Comparison of ENCODE assay signal across 8 cellular contexts in genomic region chr1:205297551-205298177, GRCh38. TPM values are rescaled to one million over a fixed set of nuclear protein-coding genes. Genes with fewer than 3 reads are reported as not detected.
DNase-seq lines count a peak whose midpoint lies in the region; ATAC-seq, FAIRE-seq and TF ChIP-seq lines count a peak whose summit lies in the region.
"Not testable (repeated sequence)": the region's sequence is repeated elsewhere in the genome, so short reads cannot be mapped to it uniquely, and the experiment has no call there.

No MANE protein-coding gene starts in this region.

- in situ Hi-C loops in K562 (cut with MboI), result not testable (repeated sequence)

- H3K4me1 ChIP-seq in HUES48 (ENCODE audit: control insufficient read depth, insufficient read depth, low read length), result peaks cover 63% of the 10 kb centered on the region
- H3K4me1 ChIP-seq in SJCRH30, result peaks cover 68% of the 10 kb centered on the region
- H3K4me1 ChIP-seq in K562 (replicated peaks in 1 of 2; ENCODE audit: control insufficient read depth in 2 of 2, insufficient read depth in 2 of 2, low read length in 2 of 2), result peaks cover 14% of the 10 kb centered on the region in 2 experiments; a peak in 4 of 5 replicates
- H3K4me1 ChIP-seq in kidney (ENCODE audit: control insufficient read depth in 1 of 2, insufficient read depth in 1 of 2, low read depth in 1 of 2, low read length in 2 of 2), result peaks cover 34 to 57% of the 10 kb centered on the region in 2 donors

- 7% methylated on average over 5 of the region's 5 CpGs for WGBS in K562 (ENCODE audit: insufficient coverage, low coverage, missing lambda C conversion rate)

- not testable (repeated sequence) for TF ChIP-seq RAD21 in K562 (CRISPR knock-in tag; conservative IDR thresholded peaks at IDR 0.05 in 1 of 2, IDR thresholded peaks at IDR 0.05 in 1 of 2)

- not testable (repeated sequence) for DNase-seq in CD4-positive, alpha-beta T cell; SJCRH30; K562 (ENCODE audit: extremely low read depth in 1 of 4, low spot score in 3 of 4); endothelial cell (ENCODE audit: low spot score); kidney; nephron progenitor cell; stimulated activated naive B cell treated with anti-CD40 and anti-IgM and Interleukin-4, amounts not matched to agents 10 μg/mL and 1 μg/mL and 100 μg/mL, for 72 hours

- intact Hi-C loops in CD4-positive, alpha-beta T cell (cut with DNase I, micrococcal nuclease); K562 (cut with micrococcal nuclease); kidney (cut with DNase I): not testable (repeated sequence)

- not testable (repeated sequence) for TF ChIP-seq POLR2A in K562 (conservative IDR thresholded peaks at IDR 0.05)

- not testable (repeated sequence) for H3K4me2 ChIP-seq in K562 (ENCODE audit: insufficient read depth, low read length)

- H3K4me3 ChIP-seq in HUES48 (ENCODE audit: low read depth, low read length); SJCRH30; K562; kidney (ENCODE audit: low read length in 2 of 2): not testable (repeated sequence)

- TF ChIP-seq EP300 in K562 (IDR thresholded peaks at IDR 0.05; ENCODE audit: low read length), result not testable (repeated sequence)

- not testable (repeated sequence) for H4K20me1 ChIP-seq in K562 (replicated peaks; ENCODE audit: control insufficient read depth, insufficient read depth, low read length)

- not testable (repeated sequence) for H2AFZ ChIP-seq in K562 (ENCODE audit: low read depth, low read length)

- not testable (repeated sequence) for H3K27ac ChIP-seq in CD4-positive, alpha-beta T cell (ENCODE audit: low read depth, low read length); K562 (ENCODE audit: extremely low read depth, low read depth, low read length)
- H3K27ac ChIP-seq in HUES48 (ENCODE audit: low read depth, low read length) (peak overlapping the region; percentile 94), SJCRH30 (peak overlapping the region; percentile 65), kidney (ENCODE audit: low read depth in 2 of 2, low read length in 2 of 2) (peak overlapping the region; percentile 83 to 85)

- not testable (repeated sequence) for H3K9ac ChIP-seq in HUES48 (ENCODE audit: low read depth, low read length); K562 (ENCODE audit: insufficient read depth in 1 of 2, low read depth in 2 of 2, low read length in 2 of 2); kidney (ENCODE audit: low read length in 2 of 2)

- H3K27me3 Mint-ChIP-seq in CD4-positive, alpha-beta T cell; endothelial cell (ENCODE audit: unreplicated experiment); nephron progenitor cell (ENCODE audit: low read depth, poor library complexity); stimulated activated naive B cell treated with anti-CD40 and anti-IgM and Interleukin-4, amounts not matched to agents 10 μg/mL and 1 μg/mL and 100 μg/mL, for 72 hours: not testable (repeated sequence)

- H3K4me1 Mint-ChIP-seq in CD4-positive, alpha-beta T cell (ENCODE audit: low read depth), result peaks cover 78% of the 10 kb centered on the region
- H3K4me1 Mint-ChIP-seq in endothelial cell (ENCODE audit: unreplicated experiment) (peaks cover 37% of the 10 kb centered on the region), nephron progenitor cell (peaks cover 99% of the 10 kb centered on the region)
- H3K4me1 Mint-ChIP-seq in stimulated activated naive B cell treated with anti-CD40 and anti-IgM and Interleukin-4, amounts not matched to agents 10 μg/mL and 1 μg/mL and 100 μg/mL, for 72 hours, result peaks cover 58 to 89% of the 10 kb centered on the region in 2 donors

- not testable (repeated sequence) for H3K27me3 ChIP-seq in CD4-positive, alpha-beta T cell (ENCODE audit: control insufficient read depth, insufficient read depth, low read length); HUES48 (ENCODE audit: control insufficient read depth, insufficient read depth, low read length); SJCRH30
- H3K27me3 ChIP-seq in K562 (ENCODE audit: control insufficient read depth in 2 of 2, insufficient read depth in 2 of 2, low read length in 2 of 2), result peaks cover 9 to 16% of the 10 kb centered on the region in 2 experiments; a peak in 4 of 5 replicates

- H3K36me3 ChIP-seq in HUES48 (ENCODE audit: control insufficient read depth, insufficient read depth, low read length); SJCRH30; K562 (ENCODE audit: control insufficient read depth, insufficient read depth, low read length); kidney (ENCODE audit: control insufficient read depth in 1 of 2, insufficient read depth in 2 of 2, low read length in 2 of 2): not testable (repeated sequence)

- not testable (repeated sequence) for ATAC-seq in CD4-positive, alpha-beta T cell (ENCODE audit: poor library complexity); K562; stimulated activated naive B cell treated with anti-CD40 and anti-IgM and Interleukin-4, amounts not matched to agents 10 μg/mL and 1 μg/mL and 100 μg/mL, for 72 hours (replicated peaks)

- H3K79me2 ChIP-seq in K562 (ENCODE audit: control insufficient read depth, insufficient read depth, low read length), result not testable (repeated sequence)

- not testable (repeated sequence) for H3K4me3 Mint-ChIP-seq in CD4-positive, alpha-beta T cell; endothelial cell (ENCODE audit: unreplicated experiment); stimulated activated naive B cell treated with anti-CD40 and anti-IgM and Interleukin-4, amounts not matched to agents 10 μg/mL and 1 μg/mL and 100 μg/mL, for 72 hours
- H3K4me3 Mint-ChIP-seq in nephron progenitor cell, result peak overlapping the region; percentile 18

- peaks cover 20% of the 10 kb centered on the region for H3K36me3 Mint-ChIP-seq in CD4-positive, alpha-beta T cell (ENCODE audit: low read depth)
- H3K36me3 Mint-ChIP-seq in endothelial cell (ENCODE audit: low read depth, unreplicated experiment); nephron progenitor cell (ENCODE audit: low read depth): not testable (repeated sequence)
- H3K36me3 Mint-ChIP-seq in stimulated activated naive B cell treated with anti-CD40 and anti-IgM and Interleukin-4, amounts not matched to agents 10 μg/mL and 1 μg/mL and 100 μg/mL, for 72 hours, result peaks cover 3 to 17% of the 10 kb centered on the region in 2 donors

- H3K9me3 Mint-ChIP-seq in CD4-positive, alpha-beta T cell; endothelial cell (ENCODE audit: unreplicated experiment); nephron progenitor cell; stimulated activated naive B cell treated with anti-CD40 and anti-IgM and Interleukin-4, amounts not matched to agents 10 μg/mL and 1 μg/mL and 100 μg/mL, for 72 hours: not testable (repeated sequence)

- POLR2A ChIA-PET in CD4-positive, alpha-beta T cell (lab: Charles Lee), result interaction anchor here (0.8 to 11.7 kb wide), 8 partner anchors 11 to 24 kb away, joined by 3 to 158 read pairs (median 5); partner anchors contain the start of gene NUAK2
- POLR2A ChIA-PET in K562 (lab: Yijun Ruan, JAX), result interaction anchor here (0.5 to 1.2 kb wide), 5 partner anchors 9 to 430 kb away, joined by 3 to 5 read pairs (median 3); partner anchors contain the start of gene TMCC2

- not testable (repeated sequence) for H3K9me1 ChIP-seq in K562 (ENCODE audit: control insufficient read depth, insufficient read depth, low read length)

- H3K27ac Mint-ChIP-seq in CD4-positive, alpha-beta T cell, result peak overlapping the region; percentile 77
- H3K27ac Mint-ChIP-seq in endothelial cell (ENCODE audit: unreplicated experiment) (peak overlapping the region; percentile 57), nephron progenitor cell (peak overlapping the region; percentile 83)
- peak overlapping the region; percentile 42 for H3K27ac Mint-ChIP-seq in stimulated activated naive B cell treated with anti-CD40 and anti-IgM and Interleukin-4, amounts not matched to agents 10 μg/mL and 1 μg/mL and 100 μg/mL, for 72 hours

- not testable (repeated sequence) for TF ChIP-seq CTCF in CD4-positive, alpha-beta T cell (IDR thresholded peaks at IDR 0.05); K562 (IDR thresholded peaks at IDR 0.05 in 2 of 3, conservative IDR thresholded peaks at IDR 0.05 in 1 of 3; ENCODE audit: insufficient read depth in 2 of 3, low read depth in 1 of 3, low read length in 3 of 3); endothelial cell (IDR thresholded peaks at IDR 0.05; ENCODE audit: unreplicated experiment); kidney (IDR thresholded peaks at IDR 0.05; ENCODE audit: borderline replicate concordance, extremely low read depth, insufficient read depth); nephron progenitor cell (IDR thresholded peaks at IDR 0.05)

- BruUV-seq in K562 (replicated peaks; lab: Mats Ljungman, UMichigan), result not testable (repeated sequence)

- CTCF ChIA-PET in CD4-positive, alpha-beta T cell (lab: Charles Lee), result interaction anchor here (1.3 to 2.1 kb wide), 3 partner anchors 23 to 24 kb away, joined by 3 to 10 read pairs (median 5); partner anchors contain the start of gene NUAK2
- CTCF ChIA-PET in K562 (lab: Yijun Ruan, JAX; ENCODE audit: low intra/inter-chr PET ratio), result interaction anchor here (0.6 kb wide), 1 partner anchor 383 kb away, joined by 4 read pairs; no protein-coding TSS in a partner anchor

- H3K9me3 ChIP-seq in CD4-positive, alpha-beta T cell (ENCODE audit: control insufficient read depth, low read length); HUES48 (ENCODE audit: control insufficient read depth, insufficient read depth, low read length); SJCRH30 (replicated peaks); K562 (replicated peaks; ENCODE audit: control insufficient read depth, insufficient read depth, low read depth, low read length); kidney (ENCODE audit: control insufficient read depth in 1 of 2, low read length in 2 of 2): not testable (repeated sequence)

- not testable (repeated sequence) for FAIRE-seq in K562 (lab: Jason Lieb, UNC); kidney (lab: Jason Lieb, UNC)

RNA-seq across cellular contexts. Expression of gene NUAK2, which starts 23.9 kb away (rescaled TPM):
- total RNA-seq in CD4-positive, alpha-beta T cell, result 10 to 100 TPM; 14.9 to 15.3 TPM
- total RNA-seq in SJCRH30 (2014; rRNA removed; shearing (Covaris generic)), result 2.1 and 2.2 TPM in 2 replicates
- 0.40 and 0.90 TPM in 2 replicates for total RNA-seq in K562 (2011; cell fraction: chromatin; rRNA removed; ENCODE audit: low replicate concordance)
- 0.39 and 0.83 TPM in 2 replicates for total RNA-seq in K562 (2011; cell fraction: nucleolus; rRNA removed)
- total RNA-seq in K562 (2011; cell fraction: nucleoplasm; rRNA removed), result 0.23 and 0.73 TPM in 2 replicates
- 0.05 and 0.29 TPM in 2 replicates for total RNA-seq in K562 (2014; rRNA removed)
- total RNA-seq in K562 (2014; rRNA removed; fragmentation: Illumina TruSeq; extraction: Trizol), result 0.13 and 0.18 TPM in 2 replicates
- 0.14 and 0.15 TPM in 2 replicates for total RNA-seq in K562 (2015; rRNA removed; fragmentation: Illumina TruSeq; extraction: Trizol)
- 0.44 and 0.47 TPM in 2 replicates for total RNA-seq in K562 (2021)
- polyA plus RNA-seq in K562 (2011; rRNA removed), result 0.11 and 0.68 TPM in 2 replicates
- polyA plus RNA-seq in K562 (2011; cell fraction: cytosol; rRNA removed), result 0.19 and 0.37 TPM in 2 replicates
- polyA plus RNA-seq in K562 (2011; cell fraction: nucleus; rRNA removed), result 0.41 and 0.49 TPM in 2 replicates
- 0.20 and 0.60 TPM in 2 replicates for polyA plus RNA-seq in K562 (2012)
- polyA plus RNA-seq in K562 (2014; fragmentation: Illumina TruSeq; extraction: Trizol), result 0.27 and 0.33 TPM in 2 replicates
- polyA plus RNA-seq in K562 (2014; fragmentation: Nextera tagmentation; extraction: Ambion mirVana), result under 1 TPM; 0.04 to 0.10 TPM
- polyA plus RNA-seq in K562 (2014; rRNA removed), result 0.19 and 0.45 TPM in 2 replicates
- 0.28 and 0.39 TPM in 2 replicates for polyA minus RNA-seq in K562 (2011; rRNA and poly(A)+ RNA removed)
- polyA minus RNA-seq in K562 (2011; cell fraction: cytosol; rRNA and poly(A)+ RNA removed), result 0.48 and 0.64 TPM in 2 replicates
- 0.54 and 0.78 TPM in 2 replicates for polyA minus RNA-seq in K562 (2011; cell fraction: nucleus; rRNA and poly(A)+ RNA removed)
- 3.6 TPM for total RNA-seq in endothelial cell (ENCODE audit: unreplicated experiment)
- 19.4 TPM for total RNA-seq in kidney
- polyA plus RNA-seq in kidney (ENCODE audit: insufficient read depth, low read depth, low replicate concordance), result 15.1 TPM

RNA-seq across cellular contexts. Expression of gene KLHDC8A, which starts 59.1 kb away (rescaled TPM):
- total RNA-seq in CD4-positive, alpha-beta T cell, result not detected
- not detected in 2 replicates for total RNA-seq in SJCRH30 (2014; rRNA removed; shearing (Covaris generic))
- not detected in 2 replicates for total RNA-seq in K562 (2011; cell fraction: chromatin; rRNA removed; ENCODE audit: low replicate concordance)
- 0.13 TPM in 1 of 2 replicates, not detected in the other for total RNA-seq in K562 (2011; cell fraction: nucleolus; rRNA removed)
- not detected in 2 replicates for total RNA-seq in K562 (2011; cell fraction: nucleoplasm; rRNA removed)
- total RNA-seq in K562 (2014; rRNA removed) (0.24 and 0.54 TPM in 2 replicates), K562 (2014; rRNA removed; fragmentation: Illumina TruSeq; extraction: Trizol) (not detected in 2 replicates), K562 (2015; rRNA removed; fragmentation: Illumina TruSeq; extraction: Trizol) (not detected in 2 replicates), K562 (2021) (0.04 and 0.16 TPM in 2 replicates), endothelial cell (ENCODE audit: unreplicated experiment) (1.5 TPM), kidney (not detected)
- polyA plus RNA-seq in K562 (2011; rRNA removed) (0.03 TPM in 1 of 2 replicates, not detected in the other), K562 (2014; fragmentation: Illumina TruSeq; extraction: Trizol) (not detected in 2 replicates), K562 (2014; fragmentation: Nextera tagmentation; extraction: Ambion mirVana) (under 1 TPM in 1 of 2 experiments, not detected in 1; 0.01 TPM), K562 (2014; rRNA removed) (not detected in 2 replicates), kidney (ENCODE audit: insufficient read depth, low read depth, low replicate concordance) (not detected)
- 0.07 TPM in 1 of 2 replicates, not detected in the other for polyA plus RNA-seq in K562 (2011; cell fraction: cytosol; rRNA removed)
- not detected in 2 replicates for polyA plus RNA-seq in K562 (2011; cell fraction: nucleus; rRNA removed)
- 0.13 and 0.30 TPM in 2 replicates for polyA plus RNA-seq in K562 (2012)
- not detected in 2 replicates for polyA minus RNA-seq in K562 (2011; rRNA and poly(A)+ RNA removed)
- not detected in 2 replicates for polyA minus RNA-seq in K562 (2011; cell fraction: cytosol; rRNA and poly(A)+ RNA removed)
- polyA minus RNA-seq in K562 (2011; cell fraction: nucleus; rRNA and poly(A)+ RNA removed), result not detected in 2 replicates
